ENCODE assay signal across 1 cellular context in genomic region chr10:11557513-11557912, GRCh38.
TF ChIP-seq lines count a peak whose summit lies in the region.

No MANE protein-coding gene starts in this region.

TF ChIP-seq in K562, 482 proteins besides CTCF, POLR2A, EP300 and RAD21 (continued from another document):
- no peak for TF ChIP-seq GMEB1 (CRISPR knock-in tag; IDR thresholded peaks at IDR 0.05)
- peak; percentile 52 for TF ChIP-seq ZNF316 (IDR thresholded peaks at IDR 0.05)
- TF ChIP-seq MYBL2 (IDR thresholded peaks at IDR 0.05; ENCODE audit: low read depth), result no peak
- no peak for TF ChIP-seq MYBL2 (CRISPR knock-in tag; IDR thresholded peaks at IDR 0.05; ENCODE audit: borderline replicate concordance)
TF ChIP-seq in K562: peak in this region for 3.
